Comparison of ENCODE assay signal across 1 cellular context in genomic region chr17:42121066-42121769, GRCh38.
A peak's percentile ranks its signal among the peaks of the same experiment; 100 is the strongest.
TF ChIP-seq lines count a peak whose summit lies in the region.

KAT2A (minus strand) TSS chr17:42121367; CDS start chr17:42121304, 63 bp downstream.

TF ChIP-seq in IMR-90, 13 proteins besides CTCF, POLR2A, EP300 and RAD21 (continued from another document):
- TF ChIP-seq MAZ (IDR thresholded peaks at IDR 0.05; ENCODE audit: borderline replicate concordance, low read depth, low read length): 0 out of 2 replicates have a peak, but pooled peaks have one; percentile 36
- TF ChIP-seq RFX5 (IDR thresholded peaks at IDR 0.05; ENCODE audit: low read depth, low read length): no peak
- peak; percentile 96 for TF ChIP-seq MXI1 (IDR thresholded peaks at IDR 0.05; ENCODE audit: borderline replicate concordance, low read depth, low read length)
- no peak for TF ChIP-seq CEBPB (IDR thresholded peaks at IDR 0.05; ENCODE audit: low read depth, low read length)
- no peak for TF ChIP-seq ELK1 (IDR thresholded peaks at IDR 0.05; ENCODE audit: borderline replicate concordance, low read depth, low read length)
- TF ChIP-seq NFE2L2 (IDR thresholded peaks at IDR 0.05; ENCODE audit: low read depth, low read length): no peak
- TF ChIP-seq CHD1 (IDR thresholded peaks at IDR 0.05; ENCODE audit: low read depth, low read length): no peak
- TF ChIP-seq SMC3 (IDR thresholded peaks at IDR 0.05; ENCODE audit: low read depth, low read length): no peak
- TF ChIP-seq USF2 (IDR thresholded peaks at IDR 0.05; ENCODE audit: low read depth, low read length): peak; percentile 55; the same call in 1 of the 2 replicates
- no peak for TF ChIP-seq FOS (IDR thresholded peaks at IDR 0.05; ENCODE audit: low read depth, low read length)
